23 cellular contexts compared by ENCODE assay signal in the genomic region with DNA sequence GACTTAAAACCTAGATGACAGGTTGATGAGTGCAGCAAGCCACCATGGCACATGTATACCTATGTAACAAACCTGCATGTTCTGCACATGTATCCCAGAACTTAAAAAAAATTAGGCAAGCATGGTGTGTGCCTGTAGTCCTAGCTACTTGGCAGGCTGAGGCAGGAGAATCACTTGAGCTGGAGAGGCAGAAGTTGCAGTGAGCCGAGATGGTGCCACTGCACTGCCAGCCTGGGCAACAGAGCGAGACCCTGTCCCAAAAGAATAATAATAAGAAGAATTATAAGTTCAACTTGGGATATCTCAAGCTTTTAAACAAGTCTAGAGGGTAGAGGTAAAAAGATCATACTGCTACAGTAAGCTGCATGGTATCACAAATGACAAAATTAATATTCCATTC.
"Had no signal": no experiment of that assay in that cellular context is flagged by ENCODE, and none has a peak within 500 bp of the region (broad histone marks: within the 10 kb centered on the region; RNA-seq: fewer than 3 reads in every experiment).

No MANE protein-coding gene starts in this region.

- ATAC-seq: stimulated activated memory B cell treated with anti-CD40 and anti-IgM and Interleukin-4, amounts not matched to agents 10 μg/mL and 1 μg/mL and 100 μg/mL, for 72 hours; stimulated activated naive CD8-positive, alpha-beta T cell treated with anti-CD3 and anti-CD28 coated beads, Interleukin-15, amount 100 ng/mL, for 72 hours had no signal

- H3K9me3 Mint-ChIP-seq: activated CD4-positive, alpha-beta memory T cell treated with anti-CD3 and anti-CD28 coated beads, Interleukin-2, amount 10 ng/mL, durations not matched to agents 7 days and 5 days; activated CD4-positive, alpha-beta T cell treated with anti-CD3 and anti-CD28 coated beads, Interleukin-2, amount 10 ng/mL, durations not matched to agents 7 days and 5 days; activated naive CD4-positive, alpha-beta T cell treated with anti-CD3 and anti-CD28 coated beads for 36 hours; central memory CD8-positive, alpha-beta T cell; naive B cell; stimulated activated memory B cell treated with anti-CD40 and anti-IgM and Interleukin-4, amounts not matched to agents 10 μg/mL and 1 μg/mL and 100 μg/mL, for 72 hours; stimulated activated naive CD8-positive, alpha-beta T cell treated with anti-CD3 and anti-CD28 coated beads, Interleukin-15, amount 100 ng/mL, for 72 hours had no signal

- H3K27ac Mint-ChIP-seq: activated CD4-positive, alpha-beta memory T cell treated with anti-CD3 and anti-CD28 coated beads, Interleukin-2, amount 10 ng/mL, durations not matched to agents 7 days and 5 days; activated CD4-positive, alpha-beta T cell treated with anti-CD3 and anti-CD28 coated beads, Interleukin-2, amount 10 ng/mL, durations not matched to agents 7 days and 5 days; activated naive CD4-positive, alpha-beta T cell treated with anti-CD3 and anti-CD28 coated beads for 36 hours; stimulated activated memory B cell treated with anti-CD40 and anti-IgM and Interleukin-4, amounts not matched to agents 10 μg/mL and 1 μg/mL and 100 μg/mL, for 72 hours; stimulated activated naive CD8-positive, alpha-beta T cell treated with anti-CD3 and anti-CD28 coated beads, Interleukin-15, amount 100 ng/mL, for 72 hours had no signal

- H3K27me3 ChIP-seq: breast epithelium, colonic mucosa, dorsolateral prefrontal cortex, right atrium auricular region, tibial artery had no signal

- H3K27ac ChIP-seq: breast epithelium, colonic mucosa, parathyroid adenoma, tibial artery had no signal

- H3K9me3 ChIP-seq: breast epithelium, colonic mucosa, right atrium auricular region, tibial artery had no signal

- H3K36me3 Mint-ChIP-seq: naive B cell had no signal

- H3K4me3 Mint-ChIP-seq: activated CD4-positive, alpha-beta memory T cell treated with anti-CD3 and anti-CD28 coated beads, Interleukin-2, amount 10 ng/mL, durations not matched to agents 7 days and 5 days; activated CD4-positive, alpha-beta T cell treated with anti-CD3 and anti-CD28 coated beads, Interleukin-2, amount 10 ng/mL, durations not matched to agents 7 days and 5 days; activated naive CD4-positive, alpha-beta T cell treated with anti-CD3 and anti-CD28 coated beads for 36 hours; central memory CD8-positive, alpha-beta T cell; naive B cell; stimulated activated memory B cell treated with anti-CD40 and anti-IgM and Interleukin-4, amounts not matched to agents 10 μg/mL and 1 μg/mL and 100 μg/mL, for 72 hours; stimulated activated naive CD8-positive, alpha-beta T cell treated with anti-CD3 and anti-CD28 coated beads, Interleukin-15, amount 100 ng/mL, for 72 hours had no signal

- DNase-seq: activated CD4-positive, alpha-beta memory T cell treated with anti-CD3 and anti-CD28 coated beads, Interleukin-2, amount 10 ng/mL, durations not matched to agents 7 days and 5 days; activated CD4-positive, alpha-beta T cell treated with anti-CD3 and anti-CD28 coated beads for 1 hour; activated CD4-positive, alpha-beta T cell treated with anti-CD3 and anti-CD28 coated beads, Interleukin-2, amount 10 ng/mL, durations not matched to agents 7 days and 5 days; activated naive CD4-positive, alpha-beta T cell treated with anti-CD3 and anti-CD28 coated beads for 36 hours; activated T-cell treated with anti-CD3 and anti-CD28 coated beads, Interleukin-2, amount 50 U/mL, for 48 hours; amygdala; colonic mucosa; dorsolateral prefrontal cortex; effector memory CD4-positive, alpha-beta T cell; kidney glomerular epithelial cell; naive B cell; stimulated activated CD4-positive, alpha-beta T cell treated with anti-CD3 and anti-CD28 coated beads, Interleukin-1b, Interleukin-23, amount 100 ng/mL, for 48 hours; stimulated activated CD4-positive, alpha-beta T cell treated with anti-CD3 and anti-CD28 coated beads, Interleukin-4, amount 100 ng/mL, for 4 hours; stimulated activated CD8-positive, alpha-beta memory T cell treated with anti-CD3 and anti-CD28 coated beads, Interleukin-4, amount 100 ng/mL, for 48 hours; stimulated activated naive CD8-positive, alpha-beta T cell treated with anti-CD3 and anti-CD28 coated beads, Interleukin-15, amount 100 ng/mL, for 72 hours; T-helper 2 cell; tibial artery had no signal

- H3K36me3 ChIP-seq: breast epithelium, colonic mucosa, right atrium auricular region, tibial artery had no signal

- H3K9ac ChIP-seq: parathyroid adenoma had no signal

- H3K27me3 Mint-ChIP-seq: activated CD4-positive, alpha-beta memory T cell treated with anti-CD3 and anti-CD28 coated beads, Interleukin-2, amount 10 ng/mL, durations not matched to agents 7 days and 5 days; activated CD4-positive, alpha-beta T cell treated with anti-CD3 and anti-CD28 coated beads, Interleukin-2, amount 10 ng/mL, durations not matched to agents 7 days and 5 days; central memory CD8-positive, alpha-beta T cell; naive B cell; stimulated activated memory B cell treated with anti-CD40 and anti-IgM and Interleukin-4, amounts not matched to agents 10 μg/mL and 1 μg/mL and 100 μg/mL, for 72 hours; stimulated activated naive CD8-positive, alpha-beta T cell treated with anti-CD3 and anti-CD28 coated beads, Interleukin-15, amount 100 ng/mL, for 72 hours had no signal

- H3K4me1 Mint-ChIP-seq: central memory CD8-positive, alpha-beta T cell; naive B cell; stimulated activated memory B cell treated with anti-CD40 and anti-IgM and Interleukin-4, amounts not matched to agents 10 μg/mL and 1 μg/mL and 100 μg/mL, for 72 hours had no signal

- H3K4me3 ChIP-seq: breast epithelium, colonic mucosa, dorsolateral prefrontal cortex, right atrium auricular region, smooth muscle cell, tibial artery had no signal

- H3K4me1 ChIP-seq: breast epithelium, colonic mucosa, parathyroid adenoma had no signal
